12 cellular contexts compared by ENCODE assay signal in the genomic region with DNA sequence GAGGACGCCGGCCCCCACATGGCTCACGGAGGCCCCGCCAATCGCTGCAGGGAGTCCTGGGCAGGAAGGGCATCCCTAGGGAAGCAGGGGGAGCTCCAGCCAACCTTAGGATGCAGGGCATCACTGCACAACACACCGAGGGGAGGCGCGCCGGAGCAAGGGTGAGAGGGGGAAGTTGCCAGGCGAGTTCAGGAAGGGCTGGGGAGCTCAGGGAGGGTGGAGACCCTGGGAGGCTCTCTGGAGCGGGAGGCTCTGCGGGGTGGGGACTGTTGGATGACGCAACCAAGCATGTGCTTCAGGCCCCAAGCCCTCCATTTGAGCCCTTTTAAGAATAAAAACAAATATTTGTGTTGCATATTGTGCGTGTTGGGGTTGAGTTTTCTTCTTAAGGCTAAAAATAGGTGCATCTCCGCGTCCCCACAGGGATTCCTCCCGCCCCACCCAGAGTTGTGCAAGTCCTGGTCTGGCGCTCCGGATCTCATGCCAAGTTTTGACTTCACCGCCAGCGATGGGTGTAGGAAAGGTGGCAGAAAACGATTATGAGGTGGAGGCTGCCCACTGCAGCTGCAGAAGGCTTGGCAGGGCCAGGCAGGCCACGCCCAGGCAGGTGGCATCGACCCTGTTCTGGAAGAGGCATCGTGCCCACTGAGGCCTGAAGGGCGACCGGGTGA.
DNase-seq lines count a peak whose midpoint lies in the region; ATAC-seq and TF ChIP-seq lines count a peak whose summit lies in the region.
"Had no signal": no experiment of that assay in that cellular context is flagged by ENCODE, and none has a peak within 500 bp of the region (broad histone marks: within the 10 kb centered on the region; RNA-seq: fewer than 3 reads in every experiment).

No MANE protein-coding gene starts in this region.

- H3K9me3 ChIP-seq in fibroblast of lung (ENCODE audit: control insufficient read depth, insufficient read depth, low read depth, low read length) (no peaks in the 10 kb centered on the region), thyroid gland (no peaks in the 10 kb centered on the region)

- no peak for TF ChIP-seq POLR2A in thyroid gland (IDR thresholded peaks at IDR 0.05)

- H3K27ac Mint-ChIP-seq in activated naive CD8-positive, alpha-beta T cell treated with anti-CD3 and anti-CD28 coated beads, Interleukin-2, amount 50 U/mL, for 24 hours, result no peak overlapping the region
- H3K27ac Mint-ChIP-seq: activated naive CD4-positive, alpha-beta T cell treated with anti-CD3 and anti-CD28 coated beads, Interleukin-2, amount 10 ng/mL, durations not matched to agents 7 days and 5 days; H9 had no signal

- peaks cover 6% of the 10 kb centered on the region for H3K9me3 Mint-ChIP-seq in activated naive CD8-positive, alpha-beta T cell treated with anti-CD3 and anti-CD28 coated beads, Interleukin-2, amount 50 U/mL, for 24 hours

- 33 to 40% methylated on average over 22 to 27 of the region's 27 CpGs for WGBS in thyroid gland, 2 donors

- no peaks in the 10 kb centered on the region for H3K79me2 ChIP-seq in fibroblast of lung (ENCODE audit: control insufficient read depth, insufficient read depth, low read length)

- H3K4me3 ChIP-seq in fibroblast of lung (replicated peaks in 1 of 4; ENCODE audit: control extremely low read depth in 1 of 4, insufficient read depth in 1 of 4, low read depth in 3 of 4, low read length in 4 of 4), result no peak overlapping the region
- no peak overlapping the region for H3K4me3 ChIP-seq in thyroid gland (replicated peaks in 1 of 3)

- DNase-seq in NCI-H2081 (lab: John Stamatoyannopoulos, UW), result peak; percentile 50 to 79
- DNase-seq in NCI-H2081 treated with DMSO at 0.1 percent for 48 hours (lab: John Stamatoyannopoulos, UW), result no peak
- peak; percentile 16 for DNase-seq in NCI-H748 treated with DMSO at 0.1 percent for 48 hours (lab: John Stamatoyannopoulos, UW)
- peak; percentile 18 to 52 for DNase-seq in fibroblast of lung (ENCODE audit: low read depth in 2 of 2)
- DNase-seq in thyroid gland, result peak; percentile 79 to 81
- DNase-seq in activated naive CD8-positive, alpha-beta T cell treated with anti-CD3 and anti-CD28 coated beads, Interleukin-2, amount 50 U/mL, for 24 hours, result no peak
- DNase-seq in glomerular visceral epithelial cell (ENCODE audit: extremely low spot score), result no peak
- DNase-seq in islet precursor cell, result no peak
- DNase-seq: ACHN; activated naive CD4-positive, alpha-beta T cell treated with anti-CD3 and anti-CD28 coated beads, Interleukin-2, amount 10 ng/mL, durations not matched to agents 7 days and 5 days; H9; Karpas-422 had no signal

- H3K4me2 ChIP-seq in fibroblast of lung (ENCODE audit: extremely low read depth, insufficient read depth, low read length), result no peak overlapping the region

- H3K4me3 Mint-ChIP-seq in activated naive CD8-positive, alpha-beta T cell treated with anti-CD3 and anti-CD28 coated beads, Interleukin-2, amount 50 U/mL, for 24 hours, result no peak overlapping the region
- H3K4me3 Mint-ChIP-seq: activated naive CD4-positive, alpha-beta T cell treated with anti-CD3 and anti-CD28 coated beads, Interleukin-2, amount 10 ng/mL, durations not matched to agents 7 days and 5 days; H9 had no signal

- H3K9ac ChIP-seq in fibroblast of lung (ENCODE audit: insufficient read depth, low read length), result no peak overlapping the region

- H3K36me3 ChIP-seq in fibroblast of lung (ENCODE audit: control insufficient read depth, insufficient read depth, low read length) (no peaks in the 10 kb centered on the region), thyroid gland (no peaks in the 10 kb centered on the region)

- peaks cover 2% of the 10 kb centered on the region for H3K27me3 Mint-ChIP-seq in activated naive CD8-positive, alpha-beta T cell treated with anti-CD3 and anti-CD28 coated beads, Interleukin-2, amount 50 U/mL, for 24 hours

- H3K36me3 Mint-ChIP-seq in activated naive CD8-positive, alpha-beta T cell treated with anti-CD3 and anti-CD28 coated beads, Interleukin-2, amount 50 U/mL, for 24 hours (ENCODE audit: low read depth), result no peaks in the 10 kb centered on the region
- H3K36me3 Mint-ChIP-seq: activated naive CD4-positive, alpha-beta T cell treated with anti-CD3 and anti-CD28 coated beads, Interleukin-2, amount 10 ng/mL, durations not matched to agents 7 days and 5 days had no signal

- H3K4me1 ChIP-seq in fibroblast of lung (ENCODE audit: control insufficient read depth, extremely low read depth, insufficient read depth, low read length) (no peaks in the 10 kb centered on the region), thyroid gland (peaks cover 0 to 19% of the 10 kb centered on the region in 2 donors)

- intact Hi-C loops in thyroid gland (cut with DNase I), result no loop called here

- H3K4me1 Mint-ChIP-seq in activated naive CD8-positive, alpha-beta T cell treated with anti-CD3 and anti-CD28 coated beads, Interleukin-2, amount 50 U/mL, for 24 hours, result no peaks in the 10 kb centered on the region
- H3K4me1 Mint-ChIP-seq: activated naive CD4-positive, alpha-beta T cell treated with anti-CD3 and anti-CD28 coated beads, Interleukin-2, amount 10 ng/mL, durations not matched to agents 7 days and 5 days had no signal

- TF ChIP-seq CTCF in fibroblast of lung (conservative IDR thresholded peaks at IDR 0.05 in 1 of 2, IDR thresholded peaks at IDR 0.05 in 1 of 2; ENCODE audit: low read depth in 1 of 2, low read length in 2 of 2) (no peak), thyroid gland (IDR thresholded peaks at IDR 0.05) (no peak)

- H2AFZ ChIP-seq in fibroblast of lung (ENCODE audit: low read length), result no peak overlapping the region

- no peak overlapping the region for H3K27ac ChIP-seq in fibroblast of lung (ENCODE audit: insufficient read depth, low read length)
- no peak overlapping the region for H3K27ac ChIP-seq in thyroid gland

- peaks cover 2% of the 10 kb centered on the region for H3K27me3 ChIP-seq in fibroblast of lung (ENCODE audit: control insufficient read depth, insufficient read depth, low read length)
- H3K27me3 ChIP-seq in thyroid gland, result no peaks in the 10 kb centered on the region

- no peaks in the 10 kb centered on the region for H4K20me1 ChIP-seq in fibroblast of lung (ENCODE audit: control insufficient read depth, extremely low read depth, insufficient read depth, low read length)

- ATAC-seq in activated naive CD8-positive, alpha-beta T cell treated with anti-CD3 and anti-CD28 coated beads, Interleukin-2, amount 50 U/mL, for 24 hours, result no peak

Comparison
In these comparisons a context has a peak if more than half of its experiments do, and no peak if none do; other contexts are left out.
1. DNase-seq: peak in NCI-H2081 (2 of 2), NCI-H748 treated with DMSO at 0.1 percent for 48 hours (single experiment), fibroblast of lung (2 of 2) and thyroid gland (2 of 2); none in NCI-H2081 treated with DMSO at 0.1 percent for 48 hours (single experiment), activated naive CD8-positive, alpha-beta T cell treated with anti-CD3 and anti-CD28 coated beads, Interleukin-2, amount 50 U/mL, for 24 hours (single experiment), glomerular visceral epithelial cell (single experiment) and islet precursor cell (single experiment).